11 cellular contexts compared by ENCODE assay signal in the genomic region with DNA sequence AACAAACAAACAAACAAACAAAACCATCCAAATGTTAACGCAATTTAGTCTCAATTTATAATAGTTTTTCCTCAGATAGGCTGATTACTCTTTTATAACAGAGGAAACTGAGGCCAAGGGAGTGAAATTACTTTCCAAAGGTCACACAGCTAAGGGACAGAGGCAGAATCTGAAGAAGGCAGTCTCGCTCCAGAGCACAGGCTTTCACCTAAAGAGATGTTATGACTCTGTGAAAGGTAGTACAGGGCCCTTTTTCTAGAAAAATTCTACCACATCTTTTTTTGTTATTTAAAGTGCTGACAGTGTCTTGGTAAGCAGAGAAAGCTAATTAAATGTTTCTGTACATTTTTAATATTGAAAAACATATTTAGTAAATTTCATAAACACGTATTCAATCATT. TPM values are rescaled to one million over a fixed set of nuclear protein-coding genes. Genes with fewer than 3 reads are reported as not detected.
"Had no signal": no experiment of that assay in that cellular context is flagged by ENCODE, and none has a peak within 500 bp of the region (broad histone marks: within the 10 kb centered on the region; RNA-seq: fewer than 3 reads in every experiment).

No MANE protein-coding gene starts in this region.

- DNase-seq: GM23248, GOT3, H7, HFFc6, IMR-90, Karpas-422 had no signal

- H3K36me3 ChIP-seq: HAP-1 had no signal

- H3K27ac ChIP-seq: GM23248, KMS-11 had no signal

- H3K4me2 ChIP-seq: KMS-11 had no signal

- FAIRE-seq: K562 had no signal

- ATAC-seq: HCT116, K562 had no signal

- H3K9me3 ChIP-seq: HAP-1 had no signal

- H3K4me3 ChIP-seq: GM23248, HAP-1, K562 had no signal

- H2AFZ ChIP-seq: GM23248 had no signal

- H3K9ac ChIP-seq: GM23248, KMS-11 had no signal

RNA-seq across cellular contexts. Expression of a gene that starts 34.9 kb away (rescaled TPM):
- total RNA-seq: HT-29 had no signal
- polyA plus RNA-seq: K562 had no signal
